In the genomic region with DNA sequence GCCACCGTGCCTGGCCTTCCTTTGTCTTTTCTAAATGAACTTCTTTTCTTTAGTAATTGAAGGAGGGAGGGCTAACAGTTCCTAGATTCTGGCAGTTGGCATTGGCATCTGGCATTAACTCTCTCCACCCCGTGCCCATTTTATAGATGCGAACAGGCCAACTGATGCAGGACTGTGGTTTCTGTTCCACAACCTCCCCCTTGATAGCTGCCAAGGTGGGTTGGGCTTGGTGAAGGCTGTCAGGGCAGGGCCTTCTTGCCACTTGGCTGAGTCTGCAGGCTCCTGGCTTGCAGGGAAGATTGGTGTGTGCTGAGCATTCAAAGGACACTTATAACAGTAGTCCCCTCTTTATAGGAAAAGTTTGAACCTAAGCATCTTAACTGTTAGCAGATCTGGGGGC, we compare ENCODE assay signal across 20 cellular contexts. TPM values are rescaled to one million over a fixed set of nuclear protein-coding genes. Genes with fewer than 3 reads are reported as not detected.
DNase-seq lines count a peak whose midpoint lies in the region; ATAC-seq, FAIRE-seq and TF ChIP-seq lines count a peak whose summit lies in the region.
"Had no signal": no experiment of that assay in that cellular context is flagged by ENCODE, and none has a peak within 500 bp of the region (broad histone marks: within the 10 kb centered on the region; RNA-seq: fewer than 3 reads in every experiment).

No MANE protein-coding gene starts in this region.

- TF ChIP-seq POLR2A in HepG2 (IDR thresholded peaks at IDR 0.05; ENCODE audit: insufficient read depth in 1 of 2, low read depth in 2 of 2, low read length in 2 of 2): no peak
- TF ChIP-seq POLR2A in right lobe of liver (IDR thresholded peaks at IDR 0.05): no peak
- no peak for TF ChIP-seq POLR2A in H54 (IDR thresholded peaks at IDR 0.05; ENCODE audit: low read depth, low read length)

- H3K4me3 Mint-ChIP-seq in central memory CD8-positive, alpha-beta T cell: no peak overlapping the region
- H3K4me3 Mint-ChIP-seq: effector memory CD8-positive, alpha-beta T cell; immature natural killer cell; stimulated activated effector memory CD8-positive, alpha-beta T cell treated with anti-CD3 and anti-CD28 coated beads, Interleukin-12 subunit alpha, Interleukin-12 subunit beta, amount 100 ng/mL, for 72 hours had no signal

- no peaks in the 10 kb centered on the region for H3K79me2 ChIP-seq in HepG2 (ENCODE audit: insufficient read depth, low read length)
- no peaks in the 10 kb centered on the region for H3K79me2 ChIP-seq in MM.1S (ENCODE audit: low read length)

- H3K4me2 ChIP-seq in HepG2 (ENCODE audit: low read depth, low read length) (peak overlapping the region; percentile 70), MM.1S (ENCODE audit: low read depth, low read length) (peak overlapping the region; percentile 29)

- H3K9me3 ChIP-seq in HepG2 (ENCODE audit: low read length): no peaks in the 10 kb centered on the region
- no peaks in the 10 kb centered on the region for H3K9me3 ChIP-seq in right lobe of liver
- H3K9me3 ChIP-seq in MM.1S (replicated peaks; ENCODE audit: insufficient read depth, low read length): no peaks in the 10 kb centered on the region
- H3K9me3 ChIP-seq: mucosa of descending colon, psoas muscle, vagina had no signal

- ATAC-seq in HepG2 (no peak), right lobe of liver (no peak), GM18858 (IDR thresholded peaks at IDR 0.05; ENCODE audit: unreplicated experiment) (no peak)
- no peak for ATAC-seq in central memory CD8-positive, alpha-beta T cell (replicated peaks; ENCODE audit: extremely low read depth, poor library complexity, severe bottlenecking)
- ATAC-seq: effector memory CD8-positive, alpha-beta T cell; mucosa of descending colon; psoas muscle; stimulated activated effector memory CD8-positive, alpha-beta T cell treated with anti-CD3 and anti-CD28 coated beads, Interleukin-12 subunit alpha, Interleukin-12 subunit beta, amount 100 ng/mL, for 72 hours had no signal

- intact Hi-C loops in HepG2 (cut with micrococcal nuclease; ENCODE audit: unreplicated experiment) (loop anchor here (2.0 kb wide), 1 partner anchor 18 kb away; no protein-coding TSS in a partner anchor), right lobe of liver (cut with DNase I) (no loop called here)

- peaks cover 2% of the 10 kb centered on the region for H3K36me3 Mint-ChIP-seq in central memory CD8-positive, alpha-beta T cell (ENCODE audit: insufficient read depth)
- H3K36me3 Mint-ChIP-seq: immature natural killer cell; stimulated activated effector memory CD8-positive, alpha-beta T cell treated with anti-CD3 and anti-CD28 coated beads, Interleukin-12 subunit alpha, Interleukin-12 subunit beta, amount 100 ng/mL, for 72 hours had no signal

- WGBS in HepG2 (ENCODE audit: low lambda C conversion rate): 41% methylated on average over 3 of the region's 3 CpGs
- 56% methylated on average over 3 of the region's 3 CpGs for WGBS in right lobe of liver (ENCODE audit: insufficient coverage, low coverage, low lambda C conversion rate, missing lambda C conversion rate)

- no peak for TF ChIP-seq RAD21 in HepG2 (CRISPR knock-in tag; IDR thresholded peaks at IDR 0.05)

- H3K9me2 ChIP-seq in MM.1S (replicated peaks; ENCODE audit: insufficient read depth, low read length): no peaks in the 10 kb centered on the region

- H3F3A ChIP-seq in MM.1S (ENCODE audit: insufficient read depth, low read length): 0 out of 2 replicates have a peak, but pooled peaks cover 4% of the 10 kb centered on the region

- no TSS peak for BruUV-seq in HepG2 (replicated peaks; lab: Mats Ljungman, UMichigan)

- H2AFZ ChIP-seq in HepG2 (ENCODE audit: low read length) (no peak overlapping the region), MM.1S (ENCODE audit: low read length) (peak overlapping the region; percentile 31)

- FAIRE-seq in HepG2 (lab: Jason Lieb, UNC) (no peak), H54 (lab: Jason Lieb, UNC) (no peak)
- FAIRE-seq: frontal cortex had no signal

- no peak for TF ChIP-seq CTCF in HepG2 (CRISPR knock-in tag; IDR thresholded peaks at IDR 0.05)
- TF ChIP-seq CTCF in right lobe of liver (IDR thresholded peaks at IDR 0.05): no peak
- TF ChIP-seq CTCF in MM.1S (IDR thresholded peaks at IDR 0.05; ENCODE audit: low read length): no peak

- no peak overlapping the region for H3K9ac ChIP-seq in HepG2 (ENCODE audit: insufficient read depth, low read depth, low read length)
- no peak overlapping the region; the same call in 1 of the 2 replicates for H3K9ac ChIP-seq in MM.1S (ENCODE audit: low read length)

- CTCF ChIA-PET in HepG2 (lab: Yijun Ruan, JAX; ENCODE audit: low intra/inter-chr PET ratio, low total read pairs): no interaction called here

- H3K27me3 ChIP-seq in HepG2 (ENCODE audit: control insufficient read depth in 1 of 2, insufficient read depth in 2 of 2, low read length in 2 of 2) (no peaks in the 10 kb centered on the region), right lobe of liver (no peaks in the 10 kb centered on the region), MM.1S (replicated peaks; ENCODE audit: insufficient read depth, low read length) (no peaks in the 10 kb centered on the region)
- H3K27me3 ChIP-seq: vagina had no signal

- in situ Hi-C loops in HepG2 (cut with HindIII; ENCODE audit: extremely low pct_ligation_motif_present, low pct_unique_long_range_greater_than_20kb): no loop called here

- no peaks in the 10 kb centered on the region for H3K27me3 Mint-ChIP-seq in central memory CD8-positive, alpha-beta T cell
- H3K27me3 Mint-ChIP-seq: effector memory CD8-positive, alpha-beta T cell had no signal

- TF ChIP-seq EP300 in HepG2 (IDR thresholded peaks at IDR 0.05; ENCODE audit: low read depth in 2 of 2, low read length in 2 of 2) (no peak), HepG2 (CRISPR knock-in tag; IDR thresholded peaks at IDR 0.05; ENCODE audit: borderline replicate concordance) (no peak)

- DNase-seq in HepG2 (ENCODE audit: low spot score) (no peak), right lobe of liver (no peak), MM.1S (peak; percentile 78), AML-193 (lab: John Stamatoyannopoulos, UW) (no peak), H54 (ENCODE audit: insufficient read length, low spot score) (no peak), GOT3 (lab: John Stamatoyannopoulos, UW) (no peak)
- no peak for DNase-seq in central memory CD8-positive, alpha-beta T cell (ENCODE audit: low spot score in 2 of 2)
- DNase-seq: activated CD4-positive, alpha-beta T cell treated with anti-CD3 and anti-CD28 coated beads, Interleukin-2, amount 50 U/mL, for 4 hours; activated gamma-delta T cell treated with Interleukin-2 at 50 U/mL for 16 hours; effector memory CD8-positive, alpha-beta T cell; immature natural killer cell; KG1; mucosa of descending colon; NCI-H2029 treated with DMSO at 0.1 percent for 48 hours; psoas muscle; stimulated activated CD4-positive, alpha-beta T cell treated with anti-CD3 and anti-CD28 coated beads, Interleukin-2, amount 100 ng/mL, for 48 hours had no signal

- peaks cover 3% of the 10 kb centered on the region for H3K4me1 Mint-ChIP-seq in central memory CD8-positive, alpha-beta T cell

- H3K4me3 ChIP-seq in HepG2 (replicated peaks in 1 of 3; ENCODE audit: insufficient read depth in 1 of 3, low read depth in 2 of 3, low read length in 3 of 3): no peak overlapping the region; a peak in 1 of 6 replicates
- no peak overlapping the region for H3K4me3 ChIP-seq in right lobe of liver
- no peak overlapping the region for H3K4me3 ChIP-seq in MM.1S (ENCODE audit: low read length)
- H3K4me3 ChIP-seq: mucosa of descending colon, psoas muscle, vagina had no signal

- H3K27ac Mint-ChIP-seq in central memory CD8-positive, alpha-beta T cell (ENCODE audit: low read depth): peak overlapping the region; percentile 60
- H3K27ac Mint-ChIP-seq: effector memory CD8-positive, alpha-beta T cell; stimulated activated effector memory CD8-positive, alpha-beta T cell treated with anti-CD3 and anti-CD28 coated beads, Interleukin-12 subunit alpha, Interleukin-12 subunit beta, amount 100 ng/mL, for 72 hours had no signal

- POLR2A ChIA-PET in HepG2 (lab: Yijun Ruan, JAX): interaction anchor here (0.6 kb wide), 1 partner anchor 107 kb away, joined by 3 read pairs; no protein-coding TSS in a partner anchor

- no peaks in the 10 kb centered on the region for H3K9me3 Mint-ChIP-seq in central memory CD8-positive, alpha-beta T cell
- H3K9me3 Mint-ChIP-seq: effector memory CD8-positive, alpha-beta T cell; immature natural killer cell; stimulated activated effector memory CD8-positive, alpha-beta T cell treated with anti-CD3 and anti-CD28 coated beads, Interleukin-12 subunit alpha, Interleukin-12 subunit beta, amount 100 ng/mL, for 72 hours had no signal

- H3K36me3 ChIP-seq in HepG2 (replicated peaks in 1 of 2; ENCODE audit: control insufficient read depth in 1 of 2, insufficient read depth in 2 of 2, low read length in 2 of 2) (no peaks in the 10 kb centered on the region), right lobe of liver (no peaks in the 10 kb centered on the region), MM.1S (replicated peaks; ENCODE audit: insufficient read depth, low read length) (no peaks in the 10 kb centered on the region)
- H3K36me3 ChIP-seq: vagina had no signal

- H4K20me1 ChIP-seq in HepG2 (ENCODE audit: insufficient read depth, low read length) (no peaks in the 10 kb centered on the region), MM.1S (ENCODE audit: insufficient read depth, low read length) (no peaks in the 10 kb centered on the region)

- no peak overlapping the region for H3K27ac ChIP-seq in HepG2 (ENCODE audit: extremely low read length, insufficient read depth, low read length)
- H3K27ac ChIP-seq in right lobe of liver: no peak overlapping the region
- H3K27ac ChIP-seq in MM.1S (ENCODE audit: low read length): peak overlapping the region; percentile 31; the same call in 1 of the 2 replicates
- H3K27ac ChIP-seq: psoas muscle, vagina had no signal

- H3K4me1 ChIP-seq in HepG2 (ENCODE audit: insufficient read depth, low read length) (peaks cover 26% of the 10 kb centered on the region), right lobe of liver (no peaks in the 10 kb centered on the region), MM.1S (ENCODE audit: low read length) (peaks cover 21% of the 10 kb centered on the region)
- H3K4me1 ChIP-seq: psoas muscle, vagina had no signal

RNA-seq across cellular contexts. Expression of gene SOWAHD, which starts 4.3 kb away (rescaled TPM):
- total RNA-seq in HepG2 (2016; rRNA removed; fragmentation: Illumina TruSeq; extraction: Trizol) (0.62 and 1.0 TPM in 2 replicates), right lobe of liver (1 to 10 TPM in 1 of 6 experiments, under 1 TPM in 4, not detected in 1; 0.19 to 1.2 (median 0.29) TPM)
- total RNA-seq in HepG2 (2016; cell fraction: cytosol; rRNA removed; fragmentation: Illumina TruSeq; extraction: Trizol; ENCODE audit: low read depth): 0.18 TPM in 1 of 2 replicates, not detected in the other
- total RNA-seq in HepG2 (2016; cell fraction: insoluble cytoplasmic fraction; rRNA removed; fragmentation: Illumina TruSeq; extraction: Trizol): 0.51 and 0.69 TPM in 2 replicates
- 0.43 and 0.45 TPM in 2 replicates for total RNA-seq in HepG2 (2016; cell fraction: membrane; rRNA removed; fragmentation: Illumina TruSeq; extraction: Trizol)
- total RNA-seq in HepG2 (2016; cell fraction: nucleus; rRNA removed; fragmentation: Illumina TruSeq; extraction: Trizol): 0.38 and 0.65 TPM in 2 replicates
- 1.3 and 2.1 TPM in 2 replicates for polyA plus RNA-seq in HepG2 (2011; rRNA removed)
- polyA plus RNA-seq in HepG2 (2011; cell fraction: cytosol; rRNA removed): 1.9 and 2.2 TPM in 2 replicates
- 0.82 and 1.6 TPM in 2 replicates for polyA plus RNA-seq in HepG2 (2011; cell fraction: nucleus; rRNA removed)
- 1.3 TPM in 2 replicates for polyA plus RNA-seq in HepG2 (2012)
- polyA plus RNA-seq in HepG2 (2016; cell fraction: cytosol; fragmentation: Illumina TruSeq; extraction: Trizol; ENCODE audit: low read depth): 0.16 and 0.17 TPM in 2 replicates
- 0.63 and 1.0 TPM in 2 replicates for polyA plus RNA-seq in HepG2 (2016; cell fraction: insoluble cytoplasmic fraction; fragmentation: Illumina TruSeq; extraction: Trizol; ENCODE audit: low read depth)
- polyA plus RNA-seq in HepG2 (2016; cell fraction: membrane; fragmentation: Illumina TruSeq; extraction: Trizol; ENCODE audit: low read depth): 0.47 and 0.48 TPM in 2 replicates
- 0.60 and 1.0 TPM in 2 replicates for polyA plus RNA-seq in HepG2 (2016; cell fraction: nucleus; fragmentation: Illumina TruSeq; extraction: Trizol; ENCODE audit: insufficient read depth, low read depth)
- 1.4 TPM in 1 of 2 replicates, not detected in the other for polyA minus RNA-seq in HepG2 (2011; rRNA and poly(A)+ RNA removed; ENCODE audit: low replicate concordance)
- 0.79 and 1.1 TPM in 2 replicates for polyA minus RNA-seq in HepG2 (2011; cell fraction: cytosol; rRNA and poly(A)+ RNA removed)
- 0.39 and 0.62 TPM in 2 replicates for polyA minus RNA-seq in HepG2 (2011; cell fraction: nucleus; rRNA and poly(A)+ RNA removed)
- total RNA-seq: psoas muscle, vagina had no signal

RNA-seq across cellular contexts. Expression of gene RPL39, which starts 28.7 kb away (rescaled TPM):
- total RNA-seq in HepG2 (2016; rRNA removed; fragmentation: Illumina TruSeq; extraction: Trizol): 3,547 and 3,928 TPM in 2 replicates
- total RNA-seq in HepG2 (2016; cell fraction: cytosol; rRNA removed; fragmentation: Illumina TruSeq; extraction: Trizol; ENCODE audit: low read depth): 5,522 and 6,331 TPM in 2 replicates
- total RNA-seq in HepG2 (2016; cell fraction: insoluble cytoplasmic fraction; rRNA removed; fragmentation: Illumina TruSeq; extraction: Trizol): 3,541 and 3,944 TPM in 2 replicates
- total RNA-seq in HepG2 (2016; cell fraction: membrane; rRNA removed; fragmentation: Illumina TruSeq; extraction: Trizol): 8,253 and 8,590 TPM in 2 replicates
- total RNA-seq in HepG2 (2016; cell fraction: nucleus; rRNA removed; fragmentation: Illumina TruSeq; extraction: Trizol): 1,224 and 1,272 TPM in 2 replicates
- polyA plus RNA-seq in HepG2 (2011; rRNA removed): 2,024 and 2,312 TPM in 2 replicates
- polyA plus RNA-seq in HepG2 (2011; cell fraction: cytosol; rRNA removed): 1,813 and 3,532 TPM in 2 replicates
- 603 and 692 TPM in 2 replicates for polyA plus RNA-seq in HepG2 (2011; cell fraction: nucleus; rRNA removed)
- 6,677 and 8,105 TPM in 2 replicates for polyA plus RNA-seq in HepG2 (2012)
- 5,588 and 5,933 TPM in 2 replicates for polyA plus RNA-seq in HepG2 (2016; cell fraction: cytosol; fragmentation: Illumina TruSeq; extraction: Trizol; ENCODE audit: low read depth)
- 3,018 and 3,146 TPM in 2 replicates for polyA plus RNA-seq in HepG2 (2016; cell fraction: insoluble cytoplasmic fraction; fragmentation: Illumina TruSeq; extraction: Trizol; ENCODE audit: low read depth)
- polyA plus RNA-seq in HepG2 (2016; cell fraction: membrane; fragmentation: Illumina TruSeq; extraction: Trizol; ENCODE audit: low read depth): 6,670 and 7,089 TPM in 2 replicates
- 1,707 and 1,826 TPM in 2 replicates for polyA plus RNA-seq in HepG2 (2016; cell fraction: nucleus; fragmentation: Illumina TruSeq; extraction: Trizol; ENCODE audit: insufficient read depth, low read depth)
- polyA minus RNA-seq in HepG2 (2011; rRNA and poly(A)+ RNA removed; ENCODE audit: low replicate concordance): 70.8 and 199 TPM in 2 replicates
- 275 and 347 TPM in 2 replicates for polyA minus RNA-seq in HepG2 (2011; cell fraction: cytosol; rRNA and poly(A)+ RNA removed)
- polyA minus RNA-seq in HepG2 (2011; cell fraction: nucleus; rRNA and poly(A)+ RNA removed): 102 and 178 TPM in 2 replicates
- 1,000 to 10,000 TPM in 2 of 6 experiments, 100 to 1,000 TPM in 4; 587 to 2,308 (median 667) TPM for total RNA-seq in right lobe of liver
